Comparison of ENCODE assay signal across 1 cellular context in the genomic region with DNA sequence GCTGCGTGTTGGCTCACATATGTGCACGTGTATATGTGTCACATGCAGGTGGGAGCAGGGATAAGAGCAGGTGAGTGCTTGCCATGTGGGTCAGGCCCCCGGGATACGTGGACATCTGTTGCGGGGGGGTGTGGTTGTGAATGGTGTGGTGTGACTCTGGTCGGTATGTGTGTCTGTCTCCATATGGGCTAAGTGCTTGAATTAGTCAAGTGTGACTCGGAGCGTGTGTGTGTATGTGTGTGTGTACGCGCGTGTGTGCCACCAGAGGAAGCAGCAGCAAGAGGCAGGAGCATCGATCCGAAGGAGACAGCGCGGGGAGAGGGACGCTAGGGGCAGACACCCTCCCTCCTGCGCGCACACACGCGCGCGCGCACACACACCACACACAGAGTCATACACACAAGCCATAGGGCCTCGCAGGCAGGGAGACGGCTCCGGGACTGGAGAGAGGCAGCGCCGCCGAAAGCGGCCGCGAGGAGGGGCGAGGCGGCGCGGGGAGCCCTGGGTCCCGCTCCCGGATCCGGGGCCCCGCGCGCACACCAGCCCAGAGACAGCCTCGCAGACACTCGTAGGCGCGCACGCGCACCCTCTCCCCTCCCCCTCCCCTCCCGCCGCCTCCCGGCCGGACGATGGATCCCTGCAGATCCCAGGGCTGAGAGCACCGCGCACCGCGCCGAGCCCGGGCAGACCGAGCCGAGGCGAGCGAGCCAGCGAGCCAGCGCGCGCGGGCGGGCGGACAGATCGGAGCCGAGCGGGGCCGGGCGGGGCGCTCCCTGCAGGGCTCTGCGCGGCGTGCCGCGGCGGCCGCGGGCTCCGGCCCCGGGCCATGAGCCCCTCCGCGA.
A peak's percentile ranks its signal among the peaks of the same experiment; 100 is the strongest.
TF ChIP-seq lines count a peak whose summit lies in the region.

TSS of gene ASIC1 (plus strand) at position 597 of the 842 bp plus-strand sequence. CDS start 1,171 bp downstream, outside the sequence.

TF ChIP-seq in K562, 482 proteins besides CTCF, POLR2A, EP300 and RAD21 (continued from another document and continues in another):
- TF ChIP-seq, protein P1, sequence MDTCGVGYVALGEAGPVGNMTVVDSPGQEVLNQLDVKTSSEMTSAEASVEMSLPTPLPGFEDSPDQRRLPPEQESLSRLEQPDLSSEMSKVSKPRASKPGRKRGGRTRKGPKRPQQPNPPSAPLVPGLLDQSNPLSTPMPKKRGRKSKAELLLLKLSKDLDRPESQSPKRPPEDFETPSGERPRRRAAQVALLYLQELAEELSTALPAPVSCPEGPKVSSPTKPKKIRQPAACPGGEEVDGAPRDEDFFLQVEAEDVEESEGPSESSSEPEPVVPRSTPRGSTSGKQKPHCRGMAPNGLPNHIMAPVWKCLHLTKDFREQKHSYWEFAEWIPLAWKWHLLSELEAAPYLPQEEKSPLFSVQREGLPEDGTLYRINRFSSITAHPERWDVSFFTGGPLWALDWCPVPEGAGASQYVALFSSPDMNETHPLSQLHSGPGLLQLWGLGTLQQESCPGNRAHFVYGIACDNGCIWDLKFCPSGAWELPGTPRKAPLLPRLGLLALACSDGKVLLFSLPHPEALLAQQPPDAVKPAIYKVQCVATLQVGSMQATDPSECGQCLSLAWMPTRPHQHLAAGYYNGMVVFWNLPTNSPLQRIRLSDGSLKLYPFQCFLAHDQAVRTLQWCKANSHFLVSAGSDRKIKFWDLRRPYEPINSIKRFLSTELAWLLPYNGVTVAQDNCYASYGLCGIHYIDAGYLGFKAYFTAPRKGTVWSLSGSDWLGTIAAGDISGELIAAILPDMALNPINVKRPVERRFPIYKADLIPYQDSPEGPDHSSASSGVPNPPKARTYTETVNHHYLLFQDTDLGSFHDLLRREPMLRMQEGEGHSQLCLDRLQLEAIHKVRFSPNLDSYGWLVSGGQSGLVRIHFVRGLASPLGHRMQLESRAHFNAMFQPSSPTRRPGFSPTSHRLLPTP (IDR thresholded peaks at IDR 0.05; ENCODE audit: borderline replicate concordance, extremely low read depth, insufficient read length) = no peak
- TF ChIP-seq FOXK2 (conservative IDR thresholded peaks at IDR 0.05 in 1 of 2, IDR thresholded peaks at IDR 0.05 in 1 of 2; ENCODE audit: low read depth in 2 of 2) = no peak
- TF ChIP-seq PHF8 (IDR thresholded peaks at IDR 0.05; ENCODE audit: borderline replicate concordance, low read length) = peak; percentile 29; the same call in 1 of the 2 replicates
- TF ChIP-seq RB1 (IDR thresholded peaks at IDR 0.05; ENCODE audit: low read depth) = peak; percentile 30; the same call in 1 of the 2 replicates
- TF ChIP-seq, protein P2, sequence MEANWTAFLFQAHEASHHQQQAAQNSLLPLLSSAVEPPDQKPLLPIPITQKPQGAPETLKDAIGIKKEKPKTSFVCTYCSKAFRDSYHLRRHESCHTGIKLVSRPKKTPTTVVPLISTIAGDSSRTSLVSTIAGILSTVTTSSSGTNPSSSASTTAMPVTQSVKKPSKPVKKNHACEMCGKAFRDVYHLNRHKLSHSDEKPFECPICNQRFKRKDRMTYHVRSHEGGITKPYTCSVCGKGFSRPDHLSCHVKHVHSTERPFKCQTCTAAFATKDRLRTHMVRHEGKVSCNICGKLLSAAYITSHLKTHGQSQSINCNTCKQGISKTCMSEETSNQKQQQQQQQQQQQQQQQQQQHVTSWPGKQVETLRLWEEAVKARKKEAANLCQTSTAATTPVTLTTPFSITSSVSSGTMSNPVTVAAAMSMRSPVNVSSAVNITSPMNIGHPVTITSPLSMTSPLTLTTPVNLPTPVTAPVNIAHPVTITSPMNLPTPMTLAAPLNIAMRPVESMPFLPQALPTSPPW (CRISPR knock-in tag; IDR thresholded peaks at IDR 0.05) = peak; percentile 31; the same call in 1 of the 2 replicates
- TF ChIP-seq ZNF740 (CRISPR knock-in tag; IDR thresholded peaks at IDR 0.05) = 0 out of 2 replicates have a peak, but pooled peaks have one; percentile 55
- TF ChIP-seq ZNF740 (tag; IDR thresholded peaks at IDR 0.05) = no peak
- TF ChIP-seq HDAC1 (IDR thresholded peaks at IDR 0.05) = no peak
- no peak for TF ChIP-seq ATF7 (IDR thresholded peaks at IDR 0.05)
- no peak for TF ChIP-seq SNIP1 (IDR thresholded peaks at IDR 0.05; ENCODE audit: low read depth)
- TF ChIP-seq MYC (IDR thresholded peaks at IDR 0.05; ENCODE audit: low read depth, low read length) = no peak
- TF ChIP-seq MYC (CRISPR knock-in tag; IDR thresholded peaks at IDR 0.05; ENCODE audit: borderline replicate concordance, low read depth) = no peak
- TF ChIP-seq, protein P3, sequence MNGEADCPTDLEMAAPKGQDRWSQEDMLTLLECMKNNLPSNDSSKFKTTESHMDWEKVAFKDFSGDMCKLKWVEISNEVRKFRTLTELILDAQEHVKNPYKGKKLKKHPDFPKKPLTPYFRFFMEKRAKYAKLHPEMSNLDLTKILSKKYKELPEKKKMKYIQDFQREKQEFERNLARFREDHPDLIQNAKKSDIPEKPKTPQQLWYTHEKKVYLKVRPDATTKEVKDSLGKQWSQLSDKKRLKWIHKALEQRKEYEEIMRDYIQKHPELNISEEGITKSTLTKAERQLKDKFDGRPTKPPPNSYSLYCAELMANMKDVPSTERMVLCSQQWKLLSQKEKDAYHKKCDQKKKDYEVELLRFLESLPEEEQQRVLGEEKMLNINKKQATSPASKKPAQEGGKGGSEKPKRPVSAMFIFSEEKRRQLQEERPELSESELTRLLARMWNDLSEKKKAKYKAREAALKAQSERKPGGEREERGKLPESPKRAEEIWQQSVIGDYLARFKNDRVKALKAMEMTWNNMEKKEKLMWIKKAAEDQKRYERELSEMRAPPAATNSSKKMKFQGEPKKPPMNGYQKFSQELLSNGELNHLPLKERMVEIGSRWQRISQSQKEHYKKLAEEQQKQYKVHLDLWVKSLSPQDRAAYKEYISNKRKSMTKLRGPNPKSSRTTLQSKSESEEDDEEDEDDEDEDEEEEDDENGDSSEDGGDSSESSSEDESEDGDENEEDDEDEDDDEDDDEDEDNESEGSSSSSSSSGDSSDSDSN (IDR thresholded peaks at IDR 0.05; ENCODE audit: borderline replicate concordance in 1 of 2, low read depth in 2 of 2, low read length in 2 of 2) = peak; percentile 75 to 90; a peak in 3 of 4 replicates
- TF ChIP-seq CTBP1 (IDR thresholded peaks at IDR 0.05; ENCODE audit: borderline replicate concordance) = 0 out of 2 replicates have a peak, but pooled peaks have one; percentile 46
- no peak for TF ChIP-seq ZNF696 (CRISPR knock-in tag; conservative IDR thresholded peaks at IDR 0.05)
- TF ChIP-seq ZNF3 (CRISPR knock-in tag; IDR thresholded peaks at IDR 0.05) = no peak
- no peak for TF ChIP-seq FOXA3 (CRISPR knock-in tag; conservative IDR thresholded peaks at IDR 0.05 in 1 of 2, IDR thresholded peaks at IDR 0.05 in 1 of 2)
- TF ChIP-seq, protein P4, sequence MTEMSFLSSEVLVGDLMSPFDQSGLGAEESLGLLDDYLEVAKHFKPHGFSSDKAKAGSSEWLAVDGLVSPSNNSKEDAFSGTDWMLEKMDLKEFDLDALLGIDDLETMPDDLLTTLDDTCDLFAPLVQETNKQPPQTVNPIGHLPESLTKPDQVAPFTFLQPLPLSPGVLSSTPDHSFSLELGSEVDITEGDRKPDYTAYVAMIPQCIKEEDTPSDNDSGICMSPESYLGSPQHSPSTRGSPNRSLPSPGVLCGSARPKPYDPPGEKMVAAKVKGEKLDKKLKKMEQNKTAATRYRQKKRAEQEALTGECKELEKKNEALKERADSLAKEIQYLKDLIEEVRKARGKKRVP (CRISPR knock-in tag; IDR thresholded peaks at IDR 0.05) = no peak
- TF ChIP-seq NFXL1 (CRISPR knock-in tag; IDR thresholded peaks at IDR 0.05) = no peak
- TF ChIP-seq NR2F6 (CRISPR knock-in tag; IDR thresholded peaks at IDR 0.05) = no peak
- TF ChIP-seq E4F1 (CRISPR knock-in tag; IDR thresholded peaks at IDR 0.05; ENCODE audit: borderline replicate concordance) = no peak
- TF ChIP-seq PHF20 (IDR thresholded peaks at IDR 0.05; ENCODE audit: partially characterized antibody) = peak; percentile 20
- no peak for TF ChIP-seq IFI16 (CRISPR knock-in tag; IDR thresholded peaks at IDR 0.05)
- no peak for TF ChIP-seq U2AF2 (optimal IDR thresholded peaks at IDR 0.05; ENCODE audit: low read depth, low read length)
- TF ChIP-seq, protein P5, sequence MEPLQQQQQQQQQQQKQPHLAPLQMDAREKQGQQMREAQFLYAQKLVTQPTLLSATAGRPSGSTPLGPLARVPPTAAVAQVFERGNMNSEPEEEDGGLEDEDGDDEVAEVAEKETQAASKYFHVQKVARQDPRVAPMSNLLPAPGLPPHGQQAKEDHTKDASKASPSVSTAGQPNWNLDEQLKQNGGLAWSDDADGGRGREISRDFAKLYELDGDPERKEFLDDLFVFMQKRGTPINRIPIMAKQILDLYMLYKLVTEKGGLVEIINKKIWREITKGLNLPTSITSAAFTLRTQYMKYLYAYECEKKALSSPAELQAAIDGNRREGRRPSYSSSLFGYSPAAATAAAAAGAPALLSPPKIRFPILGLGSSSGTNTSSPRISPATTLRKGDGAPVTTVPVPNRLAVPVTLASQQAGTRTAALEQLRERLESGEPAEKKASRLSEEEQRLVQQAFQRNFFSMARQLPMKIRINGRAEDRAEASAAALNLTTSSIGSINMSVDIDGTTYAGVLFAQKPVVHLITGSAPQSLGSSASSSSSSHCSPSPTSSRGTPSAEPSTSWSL (CRISPR knock-in tag; IDR thresholded peaks at IDR 0.05; ENCODE audit: borderline replicate concordance) = no peak
- TF ChIP-seq TFAP4 (CRISPR knock-in tag; IDR thresholded peaks at IDR 0.05; ENCODE audit: borderline replicate concordance) = peak; percentile 33; the same call in 1 of the 2 replicates
- no peak for TF ChIP-seq NR2C1 (IDR thresholded peaks at IDR 0.05)
- TF ChIP-seq NR2C1 (tag; IDR thresholded peaks at IDR 0.05) = no peak
- TF ChIP-seq ZKSCAN3 (CRISPR knock-in tag; IDR thresholded peaks at IDR 0.05) = no peak
- TF ChIP-seq ZNF282 (CRISPR knock-in tag; IDR thresholded peaks at IDR 0.05) = no peak
- 0 out of 4 replicates have a peak, but pooled peaks of 1 of the 2 experiments have one; percentile 37 for TF ChIP-seq MAZ (CRISPR knock-in tag; conservative IDR thresholded peaks at IDR 0.05 in 1 of 2, IDR thresholded peaks at IDR 0.05 in 1 of 2)
- TF ChIP-seq BMI1 (IDR thresholded peaks at IDR 0.05; ENCODE audit: low read length) = no peak
- TF ChIP-seq CXXC5 (CRISPR knock-in tag; IDR thresholded peaks at IDR 0.05) = peak; percentile 39; the same call in 1 of the 2 replicates
- TF ChIP-seq RBBP5 (IDR thresholded peaks at IDR 0.05; ENCODE audit: borderline replicate concordance, insufficient read depth, low read length, poor library complexity, severe bottlenecking) = no peak
- no peak for TF ChIP-seq ZNF384 (IDR thresholded peaks at IDR 0.05; ENCODE audit: low read depth, low read length)
- TF ChIP-seq POLR2G (IDR thresholded peaks at IDR 0.05; ENCODE audit: low read depth, low read length) = peak; percentile 35; the same call in 1 of the 2 replicates
- no peak for TF ChIP-seq ZNF217 (CRISPR knock-in tag; IDR thresholded peaks at IDR 0.05)
- peak; percentile 26; the same call in 1 of the 2 replicates for TF ChIP-seq RBFOX2 (IDR thresholded peaks at IDR 0.05; ENCODE audit: low read depth, low read length)
- TF ChIP-seq RBM17 (IDR thresholded peaks at IDR 0.05; ENCODE audit: borderline replicate concordance, low read depth, low read length) = no peak
- TF ChIP-seq POLR3G (IDR thresholded peaks at IDR 0.05; ENCODE audit: extremely low read depth, insufficient read length, insufficient replicate concordance) = no peak
- no peak for TF ChIP-seq MXI1 (IDR thresholded peaks at IDR 0.05; ENCODE audit: low read depth, low read length)
- TF ChIP-seq KHSRP (IDR thresholded peaks at IDR 0.05) = no peak
- TF ChIP-seq NR2C2 (CRISPR knock-in tag; IDR thresholded peaks at IDR 0.05) = no peak
- no peak for TF ChIP-seq NR2C2 (tag; IDR thresholded peaks at IDR 0.05)
- TF ChIP-seq ATF2 (CRISPR knock-in tag; IDR thresholded peaks at IDR 0.05) = no peak
- TF ChIP-seq FOXJ3 (CRISPR knock-in tag; IDR thresholded peaks at IDR 0.05) = no peak
- no peak for TF ChIP-seq FOXM1 (IDR thresholded peaks at IDR 0.05; ENCODE audit: low read depth)
- no peak for TF ChIP-seq FOXM1 (CRISPR knock-in tag; IDR thresholded peaks at IDR 0.05; ENCODE audit: low read depth)
- TF ChIP-seq NFRKB (IDR thresholded peaks at IDR 0.05; ENCODE audit: low read depth) = no peak
- peak; percentile 44 for TF ChIP-seq KDM5B (IDR thresholded peaks at IDR 0.05; ENCODE audit: insufficient replicate concordance, low read depth, low read length)
- TF ChIP-seq ZNF146 (CRISPR knock-in tag; IDR thresholded peaks at IDR 0.05; ENCODE audit: unreplicated experiment) = no peak
